9 cellular contexts compared by ENCODE assay signal in the genomic region with DNA sequence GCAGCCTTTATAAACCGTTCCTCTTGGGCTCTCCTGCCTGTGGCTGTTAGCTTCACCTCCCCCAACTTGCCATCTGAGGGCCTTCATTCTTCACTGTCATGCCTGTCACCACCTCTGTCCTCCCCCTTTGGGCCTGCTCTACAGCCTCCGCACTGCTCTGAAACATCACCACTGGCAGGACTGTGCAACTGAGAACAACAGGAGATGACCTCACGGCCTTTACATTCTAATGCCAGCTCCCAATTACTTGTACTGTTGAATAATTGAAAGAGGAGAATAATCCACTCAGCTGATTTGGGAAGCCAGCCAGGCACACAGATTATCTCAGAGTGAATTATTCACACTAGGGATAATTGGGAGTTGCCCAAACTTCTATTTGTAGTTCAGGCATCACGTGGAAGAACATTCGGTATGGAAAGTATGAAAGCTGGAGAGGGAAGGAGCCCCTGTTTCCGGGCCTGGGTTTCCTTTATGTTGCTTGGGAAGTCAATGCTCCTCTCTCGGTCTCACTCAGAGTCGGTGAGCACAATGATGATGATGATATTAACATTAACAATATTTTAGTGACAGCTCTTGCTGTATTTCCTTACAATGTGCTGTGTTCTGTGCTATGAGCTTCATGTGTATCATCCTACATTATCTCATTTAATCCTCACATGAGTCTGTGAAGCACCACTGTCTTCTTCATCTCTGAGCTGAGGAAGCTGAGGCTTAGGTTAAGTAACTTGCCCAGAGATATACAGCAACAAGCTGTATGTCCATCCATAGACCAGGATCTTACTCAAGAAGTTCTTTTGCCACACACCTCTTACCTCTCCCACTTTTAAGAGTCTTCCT.
DNase-seq lines count a peak whose midpoint lies in the region; ATAC-seq, FAIRE-seq and TF ChIP-seq lines count a peak whose summit lies in the region.
"Had no signal": no experiment of that assay in that cellular context is flagged by ENCODE, and none has a peak within 500 bp of the region (broad histone marks: within the 10 kb centered on the region; RNA-seq: fewer than 3 reads in every experiment).

No MANE protein-coding gene starts in this region.

- H3K4me3 ChIP-seq in ACC112 (ENCODE audit: low read depth, low read length): no peak overlapping the region

- no peaks in the 10 kb centered on the region for H3K36me3 ChIP-seq in ACC112 (ENCODE audit: insufficient read depth, low read length)

- ATAC-seq in HG03457 (IDR thresholded peaks at IDR 0.05; ENCODE audit: unreplicated experiment): no peak

- no peaks in the 10 kb centered on the region for H3K79me2 ChIP-seq in ACC112 (ENCODE audit: control insufficient read depth, insufficient read depth, low read length, unreplicated experiment)

- H3K27me3 ChIP-seq in ACC112 (ENCODE audit: insufficient read depth, low read length): no peaks in the 10 kb centered on the region

- H3K4me1 ChIP-seq in ACC112 (ENCODE audit: control insufficient read depth, insufficient read depth, low read length, unreplicated experiment): peaks cover 31% of the 10 kb centered on the region

- no peak for TF ChIP-seq CTCF in progenitor cell of endocrine pancreas (IDR thresholded peaks at IDR 0.05; ENCODE audit: unreplicated experiment)

- H3K27me3 Mint-ChIP-seq in progenitor cell of endocrine pancreas: no peaks in the 10 kb centered on the region

- H3K4me1 Mint-ChIP-seq in progenitor cell of endocrine pancreas (ENCODE audit: low read depth): peaks cover 2% of the 10 kb centered on the region

- no peak overlapping the region for H3K4me3 Mint-ChIP-seq in progenitor cell of endocrine pancreas (ENCODE audit: low read depth)

- H3K27ac ChIP-seq in ACC112 (ENCODE audit: low read depth, low read length): peak overlapping the region; percentile 37

- no peak for FAIRE-seq in RCC 7860 (lab: Jason Lieb, UNC)

- peaks cover 2% of the 10 kb centered on the region for H3K36me3 Mint-ChIP-seq in progenitor cell of endocrine pancreas (ENCODE audit: insufficient read depth)

- no peak overlapping the region for H3K27ac Mint-ChIP-seq in progenitor cell of endocrine pancreas

- H2AFZ ChIP-seq in ACC112 (ENCODE audit: low read length, unreplicated experiment): peak overlapping the region; percentile 14

- H3K9me3 Mint-ChIP-seq in progenitor cell of endocrine pancreas (ENCODE audit: low read depth): no peaks in the 10 kb centered on the region

- DNase-seq in RCC 7860 (ENCODE audit: low spot score) (peak; percentile 26), foreskin melanocyte (peak; percentile 68), nucleus accumbens (lab: John Stamatoyannopoulos, UW) (peak in 37 of 56 donors; percentile 25 to 91 (median 47)), ecto neural progenitor cell (ENCODE audit: low spot score) (no peak), progenitor cell of endocrine pancreas (ENCODE audit: low spot score, unreplicated experiment) (no peak)
- DNase-seq in activated CD4-positive, alpha-beta T cell treated with anti-CD3 and anti-CD28 coated beads, Interleukin-2, amount 50 U/mL, for 48 hours: no peak
- DNase-seq: activated CD4-positive, alpha-beta T cell treated with anti-CD3 and anti-CD28 coated beads, Interleukin-2, amount 50 U/mL, for 1 hour had no signal

Comparison
In these comparisons a context has a peak if more than half of its experiments do, and no peak if none do; other contexts are left out.
1. DNase-seq: peak in RCC 7860 (single experiment), foreskin melanocyte (single experiment) and nucleus accumbens (37 of 56); none in ecto neural progenitor cell (single experiment), progenitor cell of endocrine pancreas (single experiment) and activated CD4-positive, alpha-beta T cell treated with anti-CD3 and anti-CD28 coated beads, Interleukin-2, amount 50 U/mL, for 48 hours (0 of 2).